In genomic region chr20:44711237-44711636, GRCh38 we compare ENCODE assay signal across 16 cellular contexts. TPM values are rescaled to one million over a fixed set of nuclear protein-coding genes. Genes with fewer than 3 reads are reported as not detected.
A peak's percentile ranks its signal among the peaks of the same experiment; 100 is the strongest.
DNase-seq lines count a peak whose midpoint lies in the region; ATAC-seq and TF ChIP-seq lines count a peak whose summit lies in the region.
"Had no signal": no experiment of that assay in that cellular context is flagged by ENCODE, and none has a peak within 500 bp of the region (broad histone marks: within the 10 kb centered on the region; RNA-seq: fewer than 3 reads in every experiment).

No MANE protein-coding gene starts in this region.

- TF ChIP-seq POLR2A in ovary (IDR thresholded peaks at IDR 0.05), result no peak
- no peak for TF ChIP-seq POLR2A in tibial nerve (IDR thresholded peaks at IDR 0.05)

- peak; percentile 35 for DNase-seq in EH (ENCODE audit: low read depth)
- peak; percentile 77 for DNase-seq in RWPE2 (ENCODE audit: low spot score)
- peak; percentile 55 for DNase-seq in left ventricle myocardium inferior
- DNase-seq in sciatic nerve (ENCODE audit: low spot score), result peak; percentile 38
- DNase-seq in NCI-H69 (lab: John Stamatoyannopoulos, UW), result no peak
- DNase-seq in ovary, result no peak
- DNase-seq in tibial nerve (ENCODE audit: low spot score in 2 of 2), result no peak
- DNase-seq: Caco-2, NCI-H1436, NCI-H2081 treated with DMSO at 0.1 percent for 48 hours, NCI-H2227 treated with DMSO at 0.1 percent for 48 hours, NCI-H526 treated with DMSO at 0.1 percent for 48 hours, PC-3 had no signal

- H3K4me1 ChIP-seq in RWPE2 (ENCODE audit: insufficient read depth, poor library complexity, severe bottlenecking) (peaks cover 22% of the 10 kb centered on the region), left ventricle myocardium inferior (peaks cover 63% of the 10 kb centered on the region), ovary (ENCODE audit: insufficient read depth) (peaks cover 22% of the 10 kb centered on the region), tibial nerve (peaks cover 0 to 40% (median 30%) of the 10 kb centered on the region in 4 donors)
- H3K4me1 ChIP-seq: Caco-2 had no signal

- 77 to 84% (median 78%) methylated on average over 7 to 8 of the region's 8 CpGs for WGBS in ovary, 3 donors
- WGBS in tibial nerve, 2 donors, result 80 to 87% methylated on average over 7 to 8 of the region's 8 CpGs

- intact Hi-C loops in left ventricle myocardium inferior (cut with micrococcal nuclease) (no loop called here), sciatic nerve (cut with DNase I) (no loop called here), ovary (cut with DNase I) (no loop called here)

- H3K27ac ChIP-seq in RWPE2 (ENCODE audit: poor library complexity, severe bottlenecking), result no peak overlapping the region
- H3K27ac ChIP-seq in left ventricle myocardium inferior (replicated peaks), result peak overlapping the region; percentile 95
- no peak overlapping the region for H3K27ac ChIP-seq in ovary
- H3K27ac ChIP-seq in tibial nerve, result no peak overlapping the region

- no peaks in the 10 kb centered on the region for H3K27me3 ChIP-seq in RWPE2 (ENCODE audit: insufficient read depth, poor library complexity, severe bottlenecking)
- H3K27me3 ChIP-seq in left ventricle myocardium inferior (ENCODE audit: low read depth), result no peaks in the 10 kb centered on the region
- no peaks in the 10 kb centered on the region for H3K27me3 ChIP-seq in ovary
- no peaks in the 10 kb centered on the region for H3K27me3 ChIP-seq in tibial nerve

- H3K9me3 ChIP-seq in RWPE2 (ENCODE audit: severe bottlenecking) (no peaks in the 10 kb centered on the region), left ventricle myocardium inferior (replicated peaks) (no peaks in the 10 kb centered on the region), ovary (no peaks in the 10 kb centered on the region), tibial nerve (no peaks in the 10 kb centered on the region)
- H3K9me3 ChIP-seq: Caco-2 had no signal

- no peaks in the 10 kb centered on the region for H3K36me3 ChIP-seq in RWPE2 (ENCODE audit: low read depth)
- H3K36me3 ChIP-seq in left ventricle myocardium inferior, result no peaks in the 10 kb centered on the region
- H3K36me3 ChIP-seq in ovary, result no peaks in the 10 kb centered on the region
- no peaks in the 10 kb centered on the region for H3K36me3 ChIP-seq in tibial nerve

- ATAC-seq in RWPE2 (ENCODE audit: low read depth) (no peak), sciatic nerve (no peak)
- ATAC-seq: PC-3 had no signal

- no peak overlapping the region for H3K4me3 ChIP-seq in RWPE2 (ENCODE audit: severe bottlenecking)
- no peak overlapping the region for H3K4me3 ChIP-seq in left ventricle myocardium inferior
- no peak overlapping the region for H3K4me3 ChIP-seq in ovary
- no peak overlapping the region for H3K4me3 ChIP-seq in tibial nerve

- TF ChIP-seq EP300 in ovary (IDR thresholded peaks at IDR 0.05) (no peak), tibial nerve (IDR thresholded peaks at IDR 0.05) (no peak)

- TF ChIP-seq CTCF in RWPE2 (IDR thresholded peaks at IDR 0.05; ENCODE audit: poor library complexity, severe bottlenecking) (no peak), left ventricle myocardium inferior (IDR thresholded peaks at IDR 0.05; ENCODE audit: borderline replicate concordance) (no peak), ovary (IDR thresholded peaks at IDR 0.05) (no peak), tibial nerve (IDR thresholded peaks at IDR 0.05) (no peak)

RNA-seq across cellular contexts. Expression of gene CCN5, which starts 3.9 kb away (rescaled TPM):
- total RNA-seq in left ventricle myocardium inferior, result 37.0 TPM
- total RNA-seq in sciatic nerve, result 147 TPM
- total RNA-seq in ovary, result 100 to 1,000 TPM in 4 of 7 donors, 10 to 100 TPM in 3; 47.4 to 296 (median 148) TPM
- polyA plus RNA-seq in ovary, result 100 to 1,000 TPM; 183 to 196 TPM
- 1,000 to 10,000 TPM in 1 of 4 donors, 100 to 1,000 TPM in 2, 10 to 100 TPM in 1; 84.0 to 1,826 (median 378) TPM for total RNA-seq in tibial nerve
- total RNA-seq: A673, Caco-2, HT1080 had no signal
- polyA plus RNA-seq: CD14-positive monocyte had no signal

RNA-seq across cellular contexts. Expression of gene KCNK15, which starts 34.4 kb away (rescaled TPM):
- total RNA-seq in left ventricle myocardium inferior (0.33 TPM), sciatic nerve (3.2 TPM), ovary (10 to 100 TPM in 1 of 7 donors, 1 to 10 TPM in 6; 2.6 to 21.6 (median 5.0) TPM), tibial nerve (1 to 10 TPM in 3 of 4 donors, under 1 TPM in 1; 0.87 to 6.0 (median 1.5) TPM)
- 1 to 10 TPM in 1 of 2 donors, under 1 TPM in 1; 0.93 to 1.7 TPM for polyA plus RNA-seq in ovary
- total RNA-seq: A673, HT1080 had no signal
- polyA plus RNA-seq: CD14-positive monocyte had no signal

RNA-seq across cellular contexts. Expression of gene ADA, which starts 59.7 kb away (rescaled TPM):
- total RNA-seq in left ventricle myocardium inferior (6.7 TPM), sciatic nerve (7.7 TPM), ovary (1 to 10 TPM; 1.1 to 5.7 (median 3.2) TPM), tibial nerve (10 to 100 TPM; 11.1 to 14.9 (median 12.4) TPM)
- polyA plus RNA-seq in ovary, result 1 to 10 TPM; 2.8 to 7.4 TPM

Comparison
In these comparisons a context has a peak if more than half of its experiments do, and no peak if none do; other contexts are left out.
1. DNase-seq: peak in EH (single experiment), RWPE2 (single experiment), left ventricle myocardium inferior (single experiment) and sciatic nerve (single experiment); none in NCI-H69 (single experiment), ovary (0 of 5) and tibial nerve (0 of 2).